Comparison of ENCODE assay signal across 20 cellular contexts in the genomic region with DNA sequence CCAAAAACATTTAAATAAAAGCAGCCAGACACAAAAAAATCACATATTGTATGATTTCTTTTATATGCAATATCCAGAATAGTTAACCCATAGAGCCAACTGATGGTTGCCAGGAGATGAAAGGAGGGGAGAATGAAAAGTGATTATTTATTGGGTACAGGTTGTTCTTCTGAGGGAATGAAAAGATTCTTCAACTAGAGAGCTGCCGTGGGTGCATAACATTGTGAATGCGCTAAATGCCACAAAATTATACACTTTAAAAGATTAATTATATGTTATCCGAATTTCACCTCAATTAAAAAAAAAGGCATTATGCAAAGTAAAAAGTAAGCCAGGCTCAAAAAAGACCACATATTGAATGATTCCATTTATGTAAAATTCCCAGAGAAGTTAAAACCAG. TPM values are rescaled to one million over a fixed set of nuclear protein-coding genes. Genes with fewer than 3 reads are reported as not detected.
A peak's percentile ranks its signal among the peaks of the same experiment; 100 is the strongest.
DNase-seq lines count a peak whose midpoint lies in the region; ATAC-seq and TF ChIP-seq lines count a peak whose summit lies in the region.
"Had no signal": no experiment of that assay in that cellular context is flagged by ENCODE, and none has a peak within 500 bp of the region (broad histone marks: within the 10 kb centered on the region; RNA-seq: fewer than 3 reads in every experiment).

No MANE protein-coding gene starts in this region.

- peaks cover 9% of the 10 kb centered on the region for H3K4me1 ChIP-seq in vagina
- H3K4me1 ChIP-seq: SJCRH30 had no signal

- peaks cover 5% of the 10 kb centered on the region for H3K9me3 Mint-ChIP-seq in activated naive CD4-positive, alpha-beta T cell treated with anti-CD3 and anti-CD28 coated beads for 36 hours
- H3K9me3 Mint-ChIP-seq in T-cell (peaks cover 0 to 12% (median 3%) of the 10 kb centered on the region in 3 donors), chondrocyte (ENCODE audit: low read depth) (no peaks in the 10 kb centered on the region)

- DNase-seq in activated naive CD4-positive, alpha-beta T cell treated with anti-CD3 and anti-CD28 coated beads for 36 hours: no peak
- no peak for DNase-seq in activated naive CD4-positive, alpha-beta T cell (lab: John Stamatoyannopoulos, UW)
- DNase-seq in T-cell (no peak), chondrocyte (ENCODE audit: low spot score) (no peak), vagina (ENCODE audit: extremely low spot score in 2 of 2) (no peak), HEK293T (ENCODE audit: extremely low spot score) (no peak), H4 (ENCODE audit: low spot score) (no peak), posterior vena cava (ENCODE audit: low spot score) (no peak)
- DNase-seq: foreskin melanocyte; HCEC 1CT; mammary epithelial cell; NCI-H1930; NCI-H345; nephron progenitor cell; SJCRH30; stimulated activated CD4-positive, alpha-beta T cell treated with anti-CD3 and anti-CD28 coated beads, Interleukin-2, amount 100 ng/mL, for 48 hours; T-helper 9 cell had no signal

- no peak for ATAC-seq in T-cell (replicated peaks in 1 of 4)
- ATAC-seq: Panc1 had no signal

- intact Hi-C loops in activated naive CD4-positive, alpha-beta T cell treated with anti-CD3 and anti-CD28 coated beads for 36 hours (cut with micrococcal nuclease): no loop called here
- intact Hi-C loops in vagina (cut with DNase I) (no loop called here), posterior vena cava (cut with DNase I) (no loop called here)

- no peak for TF ChIP-seq POLR2A in vagina (IDR thresholded peaks at IDR 0.05)

- no peaks in the 10 kb centered on the region for H3K9me3 ChIP-seq in vagina
- H3K9me3 ChIP-seq: adrenal gland, SJCRH30 had no signal

- TF ChIP-seq CTCF in chondrocyte (IDR thresholded peaks at IDR 0.05): no peak
- TF ChIP-seq CTCF in vagina (IDR thresholded peaks at IDR 0.05): no peak

- H3K4me3 ChIP-seq in vagina: no peak overlapping the region
- H3K4me3 ChIP-seq: adrenal gland, SJCRH30 had no signal

- H3K4me1 Mint-ChIP-seq in activated naive CD4-positive, alpha-beta T cell treated with anti-CD3 and anti-CD28 coated beads for 36 hours (ENCODE audit: low read depth): peaks cover 36% of the 10 kb centered on the region
- H3K4me1 Mint-ChIP-seq in T-cell: peaks cover 38 to 42% (median 38%) of the 10 kb centered on the region in 3 donors
- peaks cover 18% of the 10 kb centered on the region for H3K4me1 Mint-ChIP-seq in chondrocyte (ENCODE audit: low read depth)

- POLR2A ChIA-PET in T-cell (lab: Charles Lee): interaction anchor here in 1 of 2 donors (0.5 kb wide), 1 partner anchor 195 kb away, joined by 3 read pairs; no protein-coding TSS in a partner anchor
- POLR2A ChIA-PET in HEK293T (lab: Yijun Ruan, JAX): no interaction called here

- H3K36me3 Mint-ChIP-seq in activated naive CD4-positive, alpha-beta T cell treated with anti-CD3 and anti-CD28 coated beads for 36 hours (ENCODE audit: low read depth): peaks cover 2% of the 10 kb centered on the region
- H3K36me3 Mint-ChIP-seq in T-cell (peaks cover 6% of the 10 kb centered on the region), chondrocyte (ENCODE audit: low read depth) (no peaks in the 10 kb centered on the region)

- H3K36me3 ChIP-seq in vagina: no peaks in the 10 kb centered on the region
- H3K36me3 ChIP-seq: adrenal gland, SJCRH30 had no signal

- no peaks in the 10 kb centered on the region for H3K27me3 ChIP-seq in vagina
- H3K27me3 ChIP-seq: adrenal gland, SJCRH30 had no signal

- H3K27me3 Mint-ChIP-seq in activated naive CD4-positive, alpha-beta T cell treated with anti-CD3 and anti-CD28 coated beads for 36 hours (ENCODE audit: low read depth): no peaks in the 10 kb centered on the region
- H3K27me3 Mint-ChIP-seq in T-cell (no peaks in the 10 kb centered on the region), chondrocyte (ENCODE audit: low read depth) (no peaks in the 10 kb centered on the region)
- H3K27me3 Mint-ChIP-seq: progenitor cell of endocrine pancreas had no signal

- H3K27ac ChIP-seq in vagina: peak overlapping the region; percentile 11
- H3K27ac ChIP-seq: SJCRH30 had no signal

- peak overlapping the region; percentile 38 for H3K4me3 Mint-ChIP-seq in activated naive CD4-positive, alpha-beta T cell treated with anti-CD3 and anti-CD28 coated beads for 36 hours
- peak overlapping the region in 1 of 3 donors; percentile 23 for H3K4me3 Mint-ChIP-seq in T-cell
- H3K4me3 Mint-ChIP-seq in chondrocyte (ENCODE audit: unreplicated experiment): no peak overlapping the region
- H3K4me3 Mint-ChIP-seq: nephron progenitor cell had no signal

- CTCF ChIA-PET in activated naive CD4-positive, alpha-beta T cell treated with anti-CD3 and anti-CD28 coated beads for 36 hours (lab: Charles Lee): interaction anchor here (0.7 kb wide), 2 partner anchors 119 to 171 kb away, joined by 4 read pairs; no protein-coding TSS in a partner anchor
- CTCF ChIA-PET in T-cell (lab: Charles Lee): no interaction called here
- CTCF ChIA-PET in HEK293T (lab: Yijun Ruan, JAX): no interaction called here

- no peak overlapping the region for H3K27ac Mint-ChIP-seq in activated naive CD4-positive, alpha-beta T cell treated with anti-CD3 and anti-CD28 coated beads for 36 hours
- H3K27ac Mint-ChIP-seq in T-cell (peak overlapping the region; percentile 78 to 84), chondrocyte (ENCODE audit: unreplicated experiment) (peak overlapping the region; percentile 3)
- H3K27ac Mint-ChIP-seq: nephron progenitor cell, progenitor cell of endocrine pancreas had no signal

TF ChIP-seq in HEK293T, 16 proteins besides CTCF, POLR2A, EP300 and RAD21:
- no peak for TF ChIP-seq ELF4 (IDR thresholded peaks at IDR 0.05)
- no peak for TF ChIP-seq L3MBTL2 (conservative IDR thresholded peaks at IDR 0.05)
- no peak for TF ChIP-seq FOXK2 (IDR thresholded peaks at IDR 0.05)
- TF ChIP-seq HDGF (IDR thresholded peaks at IDR 0.05; ENCODE audit: borderline replicate concordance): no peak
- TF ChIP-seq TARDBP (IDR thresholded peaks at IDR 0.05): no peak
- no peak for TF ChIP-seq FOXM1 (IDR thresholded peaks at IDR 0.05; ENCODE audit: borderline replicate concordance)
- TF ChIP-seq ARNT (IDR thresholded peaks at IDR 0.05): no peak
- TF ChIP-seq FOXA1 (IDR thresholded peaks at IDR 0.05): no peak
- TF ChIP-seq BHLHE40 (IDR thresholded peaks at IDR 0.05; ENCODE audit: borderline replicate concordance): no peak
- TF ChIP-seq LEF1 (IDR thresholded peaks at IDR 0.05; ENCODE audit: borderline replicate concordance): no peak
- TF ChIP-seq, protein P1, sequence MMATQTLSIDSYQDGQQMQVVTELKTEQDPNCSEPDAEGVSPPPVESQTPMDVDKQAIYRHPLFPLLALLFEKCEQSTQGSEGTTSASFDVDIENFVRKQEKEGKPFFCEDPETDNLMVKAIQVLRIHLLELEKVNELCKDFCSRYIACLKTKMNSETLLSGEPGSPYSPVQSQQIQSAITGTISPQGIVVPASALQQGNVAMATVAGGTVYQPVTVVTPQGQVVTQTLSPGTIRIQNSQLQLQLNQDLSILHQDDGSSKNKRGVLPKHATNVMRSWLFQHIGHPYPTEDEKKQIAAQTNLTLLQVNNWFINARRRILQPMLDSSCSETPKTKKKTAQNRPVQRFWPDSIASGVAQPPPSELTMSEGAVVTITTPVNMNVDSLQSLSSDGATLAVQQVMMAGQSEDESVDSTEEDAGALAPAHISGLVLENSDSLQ (IDR thresholded peaks at IDR 0.05): no peak
- no peak for TF ChIP-seq CTBP1 (IDR thresholded peaks at IDR 0.05; ENCODE audit: borderline replicate concordance)
- TF ChIP-seq SUZ12 (IDR thresholded peaks at IDR 0.05): no peak
- no peak for TF ChIP-seq ZNF384 (IDR thresholded peaks at IDR 0.05)
- no peak for TF ChIP-seq SP1 (IDR thresholded peaks at IDR 0.05)
- no peak for TF ChIP-seq NFRKB (IDR thresholded peaks at IDR 0.05)

RNA-seq across cellular contexts. Expression of a gene that starts 36.1 kb away (rescaled TPM):
- total RNA-seq in activated naive CD4-positive, alpha-beta T cell treated with anti-CD3 and anti-CD28 coated beads for 36 hours: 10 to 100 TPM; 18.5 to 21.7 TPM
- total RNA-seq in T-cell (10 to 100 TPM; 30.9 to 51.8 (median 49.0) TPM), chondrocyte (66.5 to 75.5 TPM (median 73.3 TPM) in 3 replicates), vagina (23.8 TPM), posterior vena cava (10 to 100 TPM; 49.6 to 69.6 TPM)
- 10.0 and 10.2 TPM in 2 replicates for total RNA-seq in H4 (2014; rRNA removed; shearing (Covaris generic))
